ENCODE assay signal across 8 cellular contexts in genomic region chr4:55321707-55322264, GRCh38. TPM values are rescaled to one million over a fixed set of nuclear protein-coding genes. Genes with fewer than 3 reads are reported as not detected.
DNase-seq lines count a peak whose midpoint lies in the region; ATAC-seq and TF ChIP-seq lines count a peak whose summit lies in the region.

No MANE protein-coding gene starts in this region.

- H3K9ac ChIP-seq in iPS-18a (ENCODE audit: low read length), result peak overlapping the region; percentile 9

- TF ChIP-seq CTCF in astrocyte of the cerebellum (IDR thresholded peaks at IDR 0.05; ENCODE audit: low read depth, low read length, missing control alignments), result peak; percentile 54

- H3K27me3 ChIP-seq in SJSA1 (replicated peaks) (peaks cover 9% of the 10 kb centered on the region; the same call in 1 of the 2 replicates), iPS-18a (ENCODE audit: control insufficient read depth, insufficient read depth, low read length) (no peaks in the 10 kb centered on the region)

- H3K9me3 ChIP-seq in SJSA1 (replicated peaks), result no peaks in the 10 kb centered on the region
- no peaks in the 10 kb centered on the region for H3K9me3 ChIP-seq in iPS-18a (ENCODE audit: control insufficient read depth, low read depth, low read length)

- no peak for ATAC-seq in HG03280 (IDR thresholded peaks at IDR 0.05; ENCODE audit: unreplicated experiment)

- no peaks in the 10 kb centered on the region for H3K36me3 ChIP-seq in SJSA1
- no peaks in the 10 kb centered on the region for H3K36me3 ChIP-seq in iPS-18a (ENCODE audit: control insufficient read depth, low read depth, low read length)

- H3K27ac ChIP-seq in SJSA1 (no peak overlapping the region), iPS-18a (ENCODE audit: low read length) (no peak overlapping the region)

- DNase-seq in activated T-cell treated with anti-CD3 and anti-CD28 coated beads for 1 hour (ENCODE audit: low read depth), result peak; percentile 20
- no peak for DNase-seq in activated T-cell treated with anti-CD3 and anti-CD28 coated beads, Interleukin-2, amount 50 U/mL, for 1 hour
- DNase-seq in NCI-H1048 (lab: John Stamatoyannopoulos, UW), result peak; percentile 12
- peak; percentile 60 to 73 for DNase-seq in SJSA1 (ENCODE audit: low read depth in 1 of 2, low spot score in 2 of 2)
- DNase-seq in astrocyte of the cerebellum (ENCODE audit: low read depth), result peak; percentile 86
- DNase-seq in stimulated activated CD4-positive, alpha-beta T cell treated with anti-CD3 and anti-CD28 coated beads, Interleukin-15, amount 100 ng/mL, for 48 hours (ENCODE audit: low read depth in 2 of 2), result peak; percentile 38 to 69

- in situ Hi-C loops in astrocyte of the cerebellum (cut with HindIII; ENCODE audit: low sequenced_read_pairs), result loop anchor here (25.0 kb wide), 1 partner anchor 309 kb away; no protein-coding TSS in a partner anchor

- H3K4me1 ChIP-seq in SJSA1 (replicated peaks) (0 out of 2 replicates have a peak, but pooled peaks cover 4% of the 10 kb centered on the region), iPS-18a (ENCODE audit: control insufficient read depth, low read depth, low read length) (peaks cover 21% of the 10 kb centered on the region)

- no peak overlapping the region for H3K4me3 ChIP-seq in SJSA1
- H3K4me3 ChIP-seq in astrocyte of the cerebellum (ENCODE audit: low read depth, low read length), result no peak overlapping the region
- H3K4me3 ChIP-seq in iPS-18a (ENCODE audit: low read length), result no peak overlapping the region

RNA-seq across cellular contexts. Expression of gene SRD5A3, which starts 24.3 kb away (rescaled TPM):
- 13.6 and 18.2 TPM in 2 replicates for total RNA-seq in SJSA1 (2014; rRNA removed; shearing (Covaris generic))
